Comparison of ENCODE assay signal across 1 cellular context in genomic region chr2:195656859-195657633, GRCh38.
A peak's percentile ranks its signal among the peaks of the same experiment; 100 is the strongest.
TF ChIP-seq lines count a peak whose summit lies in the region.

SLC39A10 (plus strand) TSS chr2:195657226; CDS start chr2:195680043, 22,817 bp downstream.

TF ChIP-seq in WTC11, 78 proteins besides CTCF, POLR2A, EP300 and RAD21 (continued from another document):
- peak; percentile 69; the same call in 1 of the 2 replicates for TF ChIP-seq ARID4B (CRISPR knock-in tag; IDR thresholded peaks at IDR 0.05; ENCODE audit: borderline replicate concordance)
- TF ChIP-seq TP53 (CRISPR knock-in tag; IDR thresholded peaks at IDR 0.05), result peak; percentile 66; the same call in 1 of the 2 replicates
- peak; percentile 65 for TF ChIP-seq JUN (CRISPR knock-in tag; IDR thresholded peaks at IDR 0.05)
- 0 out of 2 replicates have a peak, but pooled peaks have one; percentile 2 for TF ChIP-seq MAX (CRISPR knock-in tag; IDR thresholded peaks at IDR 0.05)
- no peak for TF ChIP-seq CREB1 (CRISPR knock-in tag; IDR thresholded peaks at IDR 0.05)
- 0 out of 2 replicates have a peak, but pooled peaks have one; percentile 46 for TF ChIP-seq ERG (CRISPR knock-in tag; IDR thresholded peaks at IDR 0.05)
- peak; percentile 77; the same call in 1 of the 2 replicates for TF ChIP-seq SMAD3 (CRISPR knock-in tag; IDR thresholded peaks at IDR 0.05; ENCODE audit: borderline replicate concordance)
